In genomic region chr5:151137067-151137825, GRCh38 we compare ENCODE assay signal across 1 cellular context.
TF ChIP-seq lines count a peak whose summit lies in the region.

No MANE protein-coding gene starts in this region.

TF ChIP-seq in GM12878, 131 proteins besides CTCF, POLR2A, EP300 and RAD21:
- no peak for TF ChIP-seq HCFC1 (IDR thresholded peaks at IDR 0.05; ENCODE audit: low read length)
- TF ChIP-seq RUNX3 (IDR thresholded peaks at IDR 0.05; ENCODE audit: low read length) = 0 out of 2 replicates have a peak, but pooled peaks have one; percentile 20
